In the genomic region with DNA sequence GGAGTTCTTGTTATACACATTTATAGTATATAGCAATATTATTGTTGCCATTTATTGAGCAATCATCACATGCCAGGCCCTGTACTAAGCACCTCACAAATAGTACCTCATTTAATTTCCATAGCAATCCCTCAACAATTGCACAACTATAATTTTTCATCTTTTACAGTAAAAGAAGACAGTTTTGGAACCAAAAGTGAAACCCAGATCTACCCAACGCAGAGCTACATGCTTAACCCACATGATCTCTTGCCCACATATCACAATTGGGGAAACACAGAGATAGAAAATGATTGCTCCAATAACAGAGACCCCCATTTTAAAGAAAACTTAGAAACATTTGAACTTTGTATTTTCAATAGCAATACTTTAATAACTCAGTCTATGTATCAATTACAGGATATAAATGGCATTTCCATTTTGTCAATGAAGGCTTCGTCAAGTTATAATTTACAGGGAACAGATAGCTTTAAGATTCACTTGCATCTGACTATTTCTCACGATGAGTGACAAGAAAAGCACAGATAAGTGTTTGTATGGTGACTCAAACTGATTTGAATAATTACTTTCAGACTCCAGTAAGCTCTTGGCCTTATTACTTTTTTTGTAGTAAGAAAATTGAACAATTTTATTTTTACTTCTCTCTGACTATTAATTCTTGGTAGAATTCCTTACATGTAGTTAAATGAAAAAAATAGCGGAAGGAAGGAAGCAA, we compare ENCODE assay signal across 9 cellular contexts. TPM values are rescaled to one million over a fixed set of nuclear protein-coding genes. Genes with fewer than 3 reads are reported as not detected.
A peak's percentile ranks its signal among the peaks of the same experiment; 100 is the strongest.
DNase-seq lines count a peak whose midpoint lies in the region; ATAC-seq, FAIRE-seq and TF ChIP-seq lines count a peak whose summit lies in the region.
"Had no signal": no experiment of that assay in that cellular context is flagged by ENCODE, and none has a peak within 500 bp of the region (broad histone marks: within the 10 kb centered on the region; RNA-seq: fewer than 3 reads in every experiment).

No MANE protein-coding gene starts in this region.

- H3K4me3 Mint-ChIP-seq in CD14-positive monocyte, result peak overlapping the region; percentile 0 to 61

- no peaks in the 10 kb centered on the region for H4K20me1 ChIP-seq in K562 (replicated peaks; ENCODE audit: control insufficient read depth, insufficient read depth, low read length)

- BruUV-seq in K562 (replicated peaks; lab: Mats Ljungman, UMichigan), result no TSS peak

- peaks cover 0 to 4% (median 2%) of the 10 kb centered on the region in 3 donors for H3K27me3 Mint-ChIP-seq in CD14-positive monocyte (ENCODE audit: low read depth in 3 of 3)

- H3K9me1 ChIP-seq in K562 (ENCODE audit: control insufficient read depth, insufficient read depth, low read length), result no peaks in the 10 kb centered on the region

- H3K79me2 ChIP-seq in K562 (ENCODE audit: control insufficient read depth, insufficient read depth, low read length), result no peaks in the 10 kb centered on the region

- intact Hi-C loops in CD14-positive monocyte (cut with micrococcal nuclease), result no loop called here
- intact Hi-C loops in K562 (cut with micrococcal nuclease), result no loop called here

- H3K27me3 ChIP-seq in K562 (ENCODE audit: control insufficient read depth in 2 of 2, insufficient read depth in 2 of 2, low read length in 2 of 2) (no peaks in the 10 kb centered on the region), upper lobe of left lung (no peaks in the 10 kb centered on the region)
- H3K27me3 ChIP-seq: gastrocnemius medialis had no signal

- ATAC-seq in GM19397 (IDR thresholded peaks at IDR 0.05; ENCODE audit: unreplicated experiment) (peak; percentile 75), HG03175 (IDR thresholded peaks at IDR 0.05; ENCODE audit: unreplicated experiment) (peak; percentile 91), K562 (no peak), upper lobe of left lung (ENCODE audit: low FRiP score in 2 of 2) (no peak)
- ATAC-seq: gastrocnemius medialis had no signal

- H3K36me3 Mint-ChIP-seq in CD14-positive monocyte, result no peaks in the 10 kb centered on the region

- H3K4me2 ChIP-seq in K562 (ENCODE audit: insufficient read depth, low read length), result no peak overlapping the region

- no peak overlapping the region for H2AFZ ChIP-seq in K562 (ENCODE audit: low read depth, low read length)

- POLR2A ChIA-PET in K562 (lab: Yijun Ruan, JAX), result no interaction called here

- H3K36me3 ChIP-seq in K562 (ENCODE audit: control insufficient read depth, insufficient read depth, low read length) (no peaks in the 10 kb centered on the region), upper lobe of left lung (no peaks in the 10 kb centered on the region)
- H3K36me3 ChIP-seq: gastrocnemius medialis had no signal

- peaks cover 16% of the 10 kb centered on the region for H3K4me1 Mint-ChIP-seq in CD14-positive monocyte

- peak overlapping the region in 6 of 7 donors; percentile 29 to 79 (median 62) for H3K27ac Mint-ChIP-seq in CD14-positive monocyte

- no peak for TF ChIP-seq CTCF in CD14-positive monocyte (IDR thresholded peaks at IDR 0.05)
- TF ChIP-seq CTCF in K562 (IDR thresholded peaks at IDR 0.05 in 2 of 3, conservative IDR thresholded peaks at IDR 0.05 in 1 of 3; ENCODE audit: insufficient read depth in 2 of 3, low read depth in 1 of 3, low read length in 3 of 3), result no peak
- no peak for TF ChIP-seq CTCF in upper lobe of left lung (IDR thresholded peaks at IDR 0.05)

- WGBS in K562 (ENCODE audit: insufficient coverage, low coverage, missing lambda C conversion rate), result 3% methylated on average over 4 of the region's 4 CpGs
- WGBS in upper lobe of left lung, 2 donors, result 63 to 74% methylated on average over 4 of the region's 4 CpGs

- H3K9me3 ChIP-seq in K562 (replicated peaks; ENCODE audit: control insufficient read depth, insufficient read depth, low read depth, low read length) (no peaks in the 10 kb centered on the region), upper lobe of left lung (no peaks in the 10 kb centered on the region)
- H3K9me3 ChIP-seq: gastrocnemius medialis had no signal

- H3K27ac ChIP-seq in K562 (ENCODE audit: extremely low read depth, low read depth, low read length) (no peak overlapping the region), substantia nigra (ENCODE audit: low read depth, low read length, poor library complexity, severe bottlenecking) (no peak overlapping the region), upper lobe of left lung (no peak overlapping the region)

- in situ Hi-C loops in K562 (cut with MboI), result no loop called here

- no peak for TF ChIP-seq POLR2A in K562 (conservative IDR thresholded peaks at IDR 0.05)
- TF ChIP-seq POLR2A in upper lobe of left lung (IDR thresholded peaks at IDR 0.05), result no peak

- H3K9me3 Mint-ChIP-seq in CD14-positive monocyte, result peaks cover 0 to 5% (median 2%) of the 10 kb centered on the region in 7 donors

- no peak overlapping the region for H3K4me3 ChIP-seq in K562
- H3K4me3 ChIP-seq in upper lobe of left lung, result no peak overlapping the region

- no peaks in the 10 kb centered on the region for H3K4me1 ChIP-seq in K562 (replicated peaks in 1 of 2; ENCODE audit: control insufficient read depth in 2 of 2, insufficient read depth in 2 of 2, low read length in 2 of 2)
- H3K4me1 ChIP-seq in upper lobe of left lung, result no peaks in the 10 kb centered on the region
- H3K4me1 ChIP-seq: gastrocnemius medialis had no signal

- no peak overlapping the region for H3K9ac ChIP-seq in K562 (ENCODE audit: insufficient read depth in 1 of 2, low read depth in 2 of 2, low read length in 2 of 2)

- DNase-seq in CD14-positive monocyte (ENCODE audit: low spot score) (no peak), K562 (ENCODE audit: extremely low read depth in 1 of 4, low spot score in 3 of 4) (no peak), NCI-H345 treated with DMSO at 0.1 percent for 48 hours (lab: John Stamatoyannopoulos, UW; ENCODE audit: unreplicated experiment) (no peak), substantia nigra (lab: John Stamatoyannopoulos, UW) (no peak), upper lobe of left lung (no peak)
- no peak for DNase-seq in stimulated activated naive CD4-positive, alpha-beta T cell (lab: John Stamatoyannopoulos, UW)
- DNase-seq: gastrocnemius medialis had no signal

- TF ChIP-seq RAD21 in K562 (CRISPR knock-in tag; conservative IDR thresholded peaks at IDR 0.05 in 1 of 2, IDR thresholded peaks at IDR 0.05 in 1 of 2), result no peak

- CTCF ChIA-PET in K562 (lab: Yijun Ruan, JAX; ENCODE audit: low intra/inter-chr PET ratio), result no interaction called here

- no peak for FAIRE-seq in K562 (lab: Jason Lieb, UNC)

- no peak for TF ChIP-seq EP300 in K562 (IDR thresholded peaks at IDR 0.05; ENCODE audit: low read length)
- no peak for TF ChIP-seq EP300 in upper lobe of left lung (IDR thresholded peaks at IDR 0.05)

TF ChIP-seq in K562, 482 proteins besides CTCF, POLR2A, EP300 and RAD21 (continues in another document):
- no peak for TF ChIP-seq TGIF2 (CRISPR knock-in tag; IDR thresholded peaks at IDR 0.05)

RNA-seq across cellular contexts. Expression of a gene that starts 38.7 kb away (rescaled TPM):
- polyA plus RNA-seq in CD14-positive monocyte (10 to 100 TPM; 25.8 to 29.2 TPM), K562 (2011; rRNA removed) (29.4 and 38.5 TPM in 2 replicates), K562 (2014; fragmentation: Illumina TruSeq; extraction: Trizol) (39.4 and 41.9 TPM in 2 replicates), K562 (2014; fragmentation: Nextera tagmentation; extraction: Ambion mirVana) (10 to 100 TPM in 1 of 2 experiments, 1 to 10 TPM in 1; 8.4 to 10.9 TPM), K562 (2014; rRNA removed) (35.1 and 40.4 TPM in 2 replicates)
- total RNA-seq in K562 (2011; cell fraction: chromatin; rRNA removed; ENCODE audit: low replicate concordance), result 23.2 and 44.5 TPM in 2 replicates
- 9.7 and 10.7 TPM in 2 replicates for total RNA-seq in K562 (2011; cell fraction: nucleolus; rRNA removed)
- 22.4 and 32.1 TPM in 2 replicates for total RNA-seq in K562 (2011; cell fraction: nucleoplasm; rRNA removed)
- total RNA-seq in K562 (2014; rRNA removed) (50.0 and 63.4 TPM in 2 replicates), K562 (2014; rRNA removed; fragmentation: Illumina TruSeq; extraction: Trizol) (42.4 and 47.6 TPM in 2 replicates), K562 (2015; rRNA removed; fragmentation: Illumina TruSeq; extraction: Trizol) (37.1 and 37.6 TPM in 2 replicates), K562 (2021) (44.3 and 44.9 TPM in 2 replicates), upper lobe of left lung (10 to 100 TPM; 54.7 to 99.8 (median 72.5) TPM)
- polyA plus RNA-seq in K562 (2011; cell fraction: cytosol; rRNA removed), result 15.9 and 22.9 TPM in 2 replicates
- polyA plus RNA-seq in K562 (2011; cell fraction: nucleus; rRNA removed), result 16.3 and 24.7 TPM in 2 replicates
- polyA plus RNA-seq in K562 (2012), result 29.2 and 45.8 TPM in 2 replicates
- polyA minus RNA-seq in K562 (2011; rRNA and poly(A)+ RNA removed), result 50.5 and 51.7 TPM in 2 replicates
- 24.1 and 24.2 TPM in 2 replicates for polyA minus RNA-seq in K562 (2011; cell fraction: cytosol; rRNA and poly(A)+ RNA removed)
- polyA minus RNA-seq in K562 (2011; cell fraction: nucleus; rRNA and poly(A)+ RNA removed), result 29.4 and 46.7 TPM in 2 replicates

RNA-seq across cellular contexts. Expression of a gene that starts 39.9 kb away (rescaled TPM):
- polyA plus RNA-seq in CD14-positive monocyte (not detected), K562 (2011; rRNA removed) (0.06 TPM in 1 of 2 replicates, not detected in the other), K562 (2014; fragmentation: Illumina TruSeq; extraction: Trizol) (not detected in 2 replicates), K562 (2014; fragmentation: Nextera tagmentation; extraction: Ambion mirVana) (not detected), K562 (2014; rRNA removed) (not detected in 2 replicates)
- total RNA-seq in K562 (2011; cell fraction: chromatin; rRNA removed; ENCODE audit: low replicate concordance), result not detected in 2 replicates
- 0.53 TPM in 1 of 2 replicates, not detected in the other for total RNA-seq in K562 (2011; cell fraction: nucleolus; rRNA removed)
- total RNA-seq in K562 (2011; cell fraction: nucleoplasm; rRNA removed), result not detected in 2 replicates
- total RNA-seq in K562 (2014; rRNA removed) (not detected in 2 replicates), K562 (2014; rRNA removed; fragmentation: Illumina TruSeq; extraction: Trizol) (not detected in 2 replicates), K562 (2015; rRNA removed; fragmentation: Illumina TruSeq; extraction: Trizol) (not detected in 2 replicates), K562 (2021) (not detected in 2 replicates), upper lobe of left lung (under 1 TPM in 3 of 6 donors, not detected in 3; 0.37 to 0.98 (median 0.74) TPM)
- not detected in 2 replicates for polyA plus RNA-seq in K562 (2011; cell fraction: cytosol; rRNA removed)
- polyA plus RNA-seq in K562 (2011; cell fraction: nucleus; rRNA removed), result 0.27 TPM in 1 of 2 replicates, not detected in the other
- 0.24 TPM in 1 of 2 replicates, not detected in the other for polyA plus RNA-seq in K562 (2012)
- 0.15 and 0.28 TPM in 2 replicates for polyA minus RNA-seq in K562 (2011; rRNA and poly(A)+ RNA removed)
- not detected in 2 replicates for polyA minus RNA-seq in K562 (2011; cell fraction: cytosol; rRNA and poly(A)+ RNA removed)
- polyA minus RNA-seq in K562 (2011; cell fraction: nucleus; rRNA and poly(A)+ RNA removed), result not detected in 2 replicates
- total RNA-seq: gastrocnemius medialis had no signal

Comparison
In these comparisons a context has a peak if more than half of its experiments do, and no peak if none do; other contexts are left out.
1. ATAC-seq: peak in GM19397 (single experiment) and HG03175 (single experiment); none in K562 (single experiment) and upper lobe of left lung (0 of 2).